In the genomic region with DNA sequence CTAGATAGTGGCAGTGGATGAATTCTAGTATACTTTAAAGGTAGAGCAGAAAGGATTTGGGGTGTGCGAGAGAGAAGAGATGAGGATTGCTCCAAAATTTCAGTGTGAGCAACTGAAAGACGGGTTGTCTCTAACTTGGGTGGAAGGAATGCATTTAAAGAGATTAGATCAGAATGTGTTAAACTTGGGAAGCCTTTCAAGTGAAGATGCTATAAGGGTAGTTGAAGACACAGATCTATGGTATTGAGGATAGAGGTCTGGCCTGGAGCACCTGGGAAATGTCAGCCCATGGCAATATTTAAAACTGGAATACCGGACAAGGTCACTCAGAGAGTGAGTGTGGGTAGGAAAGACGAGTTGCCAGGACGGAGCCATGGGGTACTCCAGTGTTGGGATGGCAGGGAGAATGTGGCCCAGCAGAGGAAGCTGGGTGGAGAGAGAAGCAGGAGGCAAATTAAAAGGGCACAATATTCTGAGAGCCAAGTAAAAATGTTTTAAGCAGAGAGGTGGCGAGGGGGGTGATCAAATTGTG, we compare ENCODE assay signal across 37 cellular contexts.
"Had no signal": no experiment of that assay in that cellular context is flagged by ENCODE, and none has a peak within 500 bp of the region (broad histone marks: within the 10 kb centered on the region; RNA-seq: fewer than 3 reads in every experiment).

No MANE protein-coding gene starts in this region.

- H3K27me3 ChIP-seq: ascending aorta, cardiac muscle cell had no signal

- H3K4me3 ChIP-seq: ascending aorta, cardiac muscle cell had no signal

- H3K36me3 Mint-ChIP-seq: brain had no signal

- H3K9me3 Mint-ChIP-seq: activated B cell treated with CpG ODN at 0.5 μM for 24 hours; activated CD4-positive, alpha-beta memory T cell treated with anti-CD3 and anti-CD28 coated beads for 36 hours; activated CD4-positive, alpha-beta T cell treated with anti-CD3 and anti-CD28 coated beads, Interleukin-2, amount 10 ng/mL, durations not matched to agents 24 days and 14 days; activated CD8-positive, alpha-beta T cell treated with anti-CD3 and anti-CD28 coated beads for 36 hours; activated naive CD4-positive, alpha-beta T cell treated with anti-CD3 and anti-CD28 coated beads for 36 hours; activated naive CD4-positive, alpha-beta T cell treated with anti-CD3 and anti-CD28 coated beads, Interleukin-2, amount 50 U/mL, for 24 hours; activated naive CD8-positive, alpha-beta T cell treated with anti-CD3 and anti-CD28 coated beads, Interleukin-2, amount 10 ng/mL, durations not matched to agents 7 days and 5 days; activated naive CD8-positive, alpha-beta T cell treated with anti-CD3 and anti-CD28 coated beads, Interleukin-2, amount 50 U/mL, for 24 hours; activated T-cell treated with anti-CD3 and anti-CD28 coated beads, Interleukin-2, amount 50 U/mL, for 4 hours; activated T-cell treated with anti-CD3 and anti-CD28 coated beads, Interleukin-2, amount 50 U/mL, for 72 hours; activated T-helper 1 cell treated with anti-CD3 and anti-CD28 coated beads, Interleukin-12 subunit alpha, Interleukin-12 subunit beta, Interleukin-2, Interleukin-4 antibody, amounts not matched to agents 30 ng/mL and 10 ng/mL and 1 ng/mL, durations not matched to agents 14 hours and 24 hours and 36 hours; activated T-helper 17 cell treated with anti-CD3 and anti-CD28 coated beads, Interleukin-2, amount 50 U/mL, for 72 hours; central memory CD8-positive, alpha-beta T cell; T-helper 1 cell treated with Interleukin-12 subunit alpha and Interleukin-12 subunit beta and Interleukin-4 antibody, amounts not matched to agents 30 μg/mL and 1 μg/mL, for 36 hours; T-helper 2 cell treated with Interferon-gamma antibody and Interleukin-4, amounts not matched to agents 5 μg/mL and 100 μg/mL, for 36 hours had no signal

- H3K4me1 ChIP-seq: ascending aorta had no signal

- H3K27me3 Mint-ChIP-seq: activated B cell treated with CpG ODN at 0.5 μM for 24 hours; activated CD4-positive, alpha-beta memory T cell treated with anti-CD3 and anti-CD28 coated beads for 36 hours; activated CD4-positive, alpha-beta T cell treated with anti-CD3 and anti-CD28 coated beads, Interleukin-2, amount 10 ng/mL, durations not matched to agents 24 days and 14 days; activated CD8-positive, alpha-beta T cell treated with anti-CD3 and anti-CD28 coated beads for 36 hours; activated naive CD4-positive, alpha-beta T cell treated with anti-CD3 and anti-CD28 coated beads, Interleukin-2, amount 50 U/mL, for 24 hours; activated naive CD8-positive, alpha-beta T cell; activated naive CD8-positive, alpha-beta T cell treated with anti-CD3 and anti-CD28 coated beads, Interleukin-2, amount 10 ng/mL, durations not matched to agents 7 days and 5 days; activated naive CD8-positive, alpha-beta T cell treated with anti-CD3 and anti-CD28 coated beads, Interleukin-2, amount 50 U/mL, for 24 hours; activated T-helper 17 cell treated with anti-CD3 and anti-CD28 coated beads, Interleukin-2, amount 50 U/mL, for 72 hours; central memory CD8-positive, alpha-beta T cell had no signal

- H3K36me3 ChIP-seq: ascending aorta, cardiac muscle cell had no signal

- H3K9me3 ChIP-seq: ascending aorta had no signal

- H3K4me3 Mint-ChIP-seq: activated B cell treated with CpG ODN at 0.5 μM for 24 hours; activated CD4-positive, alpha-beta memory T cell treated with anti-CD3 and anti-CD28 coated beads for 36 hours; activated CD4-positive, alpha-beta T cell treated with anti-CD3 and anti-CD28 coated beads, Interleukin-2, amount 10 ng/mL, durations not matched to agents 24 days and 14 days; activated CD8-positive, alpha-beta T cell treated with anti-CD3 and anti-CD28 coated beads for 36 hours; activated naive CD4-positive, alpha-beta T cell treated with anti-CD3 and anti-CD28 coated beads for 36 hours; activated naive CD4-positive, alpha-beta T cell treated with anti-CD3 and anti-CD28 coated beads, Interleukin-2, amount 50 U/mL, for 24 hours; activated naive CD8-positive, alpha-beta T cell; activated naive CD8-positive, alpha-beta T cell treated with anti-CD3 and anti-CD28 coated beads, Interleukin-2, amount 10 ng/mL, durations not matched to agents 7 days and 5 days; activated naive CD8-positive, alpha-beta T cell treated with anti-CD3 and anti-CD28 coated beads, Interleukin-2, amount 50 U/mL, for 24 hours; activated T-cell treated with anti-CD3 and anti-CD28 coated beads, Interleukin-2, amount 50 U/mL, for 4 hours; activated T-cell treated with anti-CD3 and anti-CD28 coated beads, Interleukin-2, amount 50 U/mL, for 72 hours; activated T-helper 1 cell treated with anti-CD3 and anti-CD28 coated beads, Interleukin-12 subunit alpha, Interleukin-12 subunit beta, Interleukin-2, Interleukin-4 antibody, amounts not matched to agents 30 ng/mL and 10 ng/mL and 1 ng/mL, durations not matched to agents 14 hours and 24 hours and 36 hours; activated T-helper 17 cell treated with anti-CD3 and anti-CD28 coated beads, Interleukin-2, amount 50 U/mL, for 72 hours; central memory CD8-positive, alpha-beta T cell; T-helper 1 cell treated with Interleukin-12 subunit alpha and Interleukin-12 subunit beta and Interleukin-4 antibody, amounts not matched to agents 30 μg/mL and 1 μg/mL, for 36 hours; T-helper 2 cell treated with Interferon-gamma antibody and Interleukin-4, amounts not matched to agents 5 μg/mL and 100 μg/mL, for 36 hours had no signal

- H3K4me1 Mint-ChIP-seq: activated B cell treated with CpG ODN at 0.5 μM for 24 hours; activated CD4-positive, alpha-beta T cell treated with anti-CD3 and anti-CD28 coated beads, Interleukin-2, amount 10 ng/mL, durations not matched to agents 24 days and 14 days; activated naive CD4-positive, alpha-beta T cell treated with anti-CD3 and anti-CD28 coated beads, Interleukin-2, amount 50 U/mL, for 24 hours; activated naive CD8-positive, alpha-beta T cell treated with anti-CD3 and anti-CD28 coated beads, Interleukin-2, amount 50 U/mL, for 24 hours; activated T-helper 17 cell treated with anti-CD3 and anti-CD28 coated beads, Interleukin-2, amount 50 U/mL, for 72 hours; central memory CD8-positive, alpha-beta T cell had no signal

- H3K27ac ChIP-seq: ascending aorta, cardiac muscle cell, VCaP had no signal

- DNase-seq: activated B cell treated with CpG ODN at 0.5 μM for 24 hours; activated CD4-positive, alpha-beta memory T cell treated with anti-CD3 and anti-CD28 coated beads for 36 hours; activated CD4-positive, alpha-beta T cell treated with anti-CD3 and anti-CD28 coated beads for 4 hours; activated CD4-positive, alpha-beta T cell treated with anti-CD3 and anti-CD28 coated beads, Interleukin-2, amount 10 ng/mL, durations not matched to agents 24 days and 14 days; activated CD4-positive, alpha-beta T cell treated with anti-CD3 and anti-CD28 coated beads, Interleukin-2, amount 50 U/mL, for 1 hour; activated CD4-positive, alpha-beta T cell treated with anti-CD3 and anti-CD28 coated beads, Interleukin-2, amount 50 U/mL, for 4 hours; activated CD4-positive, CD25-positive, alpha-beta regulatory T cell treated with anti-CD3 and anti-CD28 coated beads, Interleukin-2, amount 50 U/mL, for 72 hours; activated CD8-positive, alpha-beta memory T cell treated with anti-CD3 and anti-CD28 coated beads, Interleukin-2, amount 50 U/mL, for 4 hours; activated CD8-positive, alpha-beta T cell treated with anti-CD3 and anti-CD28 coated beads for 36 hours; activated effector memory CD4-positive, alpha-beta T cell treated with anti-CD3 and anti-CD28 coated beads, Interleukin-2, amount 50 U/mL, for 16 hours; activated gamma-delta T cell treated with Interleukin-2 at 50 U/mL for 16 hours; activated naive CD4-positive, alpha-beta T cell; activated naive CD4-positive, alpha-beta T cell treated with anti-CD3 and anti-CD28 coated beads for 36 hours; activated naive CD8-positive, alpha-beta T cell treated with anti-CD3 and anti-CD28 coated beads, Interleukin-2, amount 10 ng/mL, durations not matched to agents 7 days and 5 days; activated naive CD8-positive, alpha-beta T cell treated with anti-CD3 and anti-CD28 coated beads, Interleukin-2, amount 50 U/mL, for 24 hours; activated T-cell treated with anti-CD3 and anti-CD28 coated beads for 4 hours; activated T-cell treated with anti-CD3 and anti-CD28 coated beads, Interleukin-2, amount 50 U/mL, for 1 hour; activated T-cell treated with anti-CD3 and anti-CD28 coated beads, Interleukin-2, amount 50 U/mL, for 4 hours; activated T-cell treated with anti-CD3 and anti-CD28 coated beads, Interleukin-2, amount 50 U/mL, for 72 hours; amygdala; caudate nucleus; cerebellar nuclear complex; SW 1271; T-helper 1 cell; T-helper 2 cell; T-helper 9 cell had no signal

- ATAC-seq: activated CD8-positive, alpha-beta T cell treated with anti-CD3 and anti-CD28 coated beads for 36 hours; activated naive CD8-positive, alpha-beta T cell treated with anti-CD3 and anti-CD28 coated beads, Interleukin-2, amount 50 U/mL, for 24 hours; activated T-cell treated with anti-CD3 and anti-CD28 coated beads, Interleukin-2, amount 50 U/mL, for 4 hours; activated T-cell treated with anti-CD3 and anti-CD28 coated beads, Interleukin-2, amount 50 U/mL, for 72 hours; activated T-helper 17 cell treated with anti-CD3 and anti-CD28 coated beads, Interleukin-2, amount 50 U/mL, for 72 hours had no signal

- H3K27ac Mint-ChIP-seq: activated B cell treated with CpG ODN at 0.5 μM for 24 hours; activated CD4-positive, alpha-beta memory T cell treated with anti-CD3 and anti-CD28 coated beads for 36 hours; activated CD4-positive, alpha-beta T cell treated with anti-CD3 and anti-CD28 coated beads, Interleukin-2, amount 10 ng/mL, durations not matched to agents 24 days and 14 days; activated CD8-positive, alpha-beta T cell treated with anti-CD3 and anti-CD28 coated beads for 36 hours; activated naive CD4-positive, alpha-beta T cell treated with anti-CD3 and anti-CD28 coated beads for 36 hours; activated naive CD4-positive, alpha-beta T cell treated with anti-CD3 and anti-CD28 coated beads, Interleukin-2, amount 50 U/mL, for 24 hours; activated naive CD8-positive, alpha-beta T cell; activated naive CD8-positive, alpha-beta T cell treated with anti-CD3 and anti-CD28 coated beads, Interleukin-2, amount 10 ng/mL, durations not matched to agents 7 days and 5 days; activated naive CD8-positive, alpha-beta T cell treated with anti-CD3 and anti-CD28 coated beads, Interleukin-2, amount 50 U/mL, for 24 hours; activated T-cell treated with anti-CD3 and anti-CD28 coated beads, Interleukin-2, amount 50 U/mL, for 72 hours; activated T-helper 1 cell treated with anti-CD3 and anti-CD28 coated beads, Interleukin-12 subunit alpha, Interleukin-12 subunit beta, Interleukin-2, Interleukin-4 antibody, amounts not matched to agents 30 ng/mL and 10 ng/mL and 1 ng/mL, durations not matched to agents 14 hours and 24 hours and 36 hours; activated T-helper 17 cell treated with anti-CD3 and anti-CD28 coated beads, Interleukin-2, amount 50 U/mL, for 72 hours; T-helper 1 cell treated with Interleukin-12 subunit alpha and Interleukin-12 subunit beta and Interleukin-4 antibody, amounts not matched to agents 30 μg/mL and 1 μg/mL, for 36 hours; T-helper 2 cell treated with Interferon-gamma antibody and Interleukin-4, amounts not matched to agents 5 μg/mL and 100 μg/mL, for 36 hours had no signal
